Comparison of ENCODE assay signal across 15 cellular contexts in the genomic region with DNA sequence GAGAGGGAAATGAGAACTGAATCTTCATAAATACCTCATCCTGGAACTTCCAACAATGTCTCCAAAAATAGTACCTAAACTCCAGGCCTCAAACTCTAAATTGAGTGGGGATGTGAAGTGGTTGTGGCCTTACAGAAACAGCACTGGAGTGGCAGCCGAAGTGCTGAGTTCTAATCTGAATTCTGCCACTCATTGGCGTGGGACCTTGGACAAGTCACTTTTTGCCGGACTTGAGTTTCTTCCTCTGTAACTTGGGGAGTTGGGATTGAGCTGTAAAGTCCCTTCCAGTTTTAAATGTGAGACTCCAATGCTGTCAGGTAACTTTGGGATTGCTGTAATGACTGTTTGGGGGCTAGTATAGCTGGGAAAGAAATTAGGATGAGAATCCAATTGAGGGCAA. TPM values are rescaled to one million over a fixed set of nuclear protein-coding genes. Genes with fewer than 3 reads are reported as not detected.
DNase-seq lines count a peak whose midpoint lies in the region; ATAC-seq and TF ChIP-seq lines count a peak whose summit lies in the region.
"Had no signal": no experiment of that assay in that cellular context is flagged by ENCODE, and none has a peak within 500 bp of the region (broad histone marks: within the 10 kb centered on the region; RNA-seq: fewer than 3 reads in every experiment).

No MANE protein-coding gene starts in this region.

- peak overlapping the region in 1 of 8 donors; percentile 1 for H3K4me3 Mint-ChIP-seq in CD4-positive, alpha-beta memory T cell
- no peak overlapping the region for H3K4me3 Mint-ChIP-seq in activated T-helper 17 cell treated with anti-CD3 and anti-CD28 coated beads, Interleukin-2, amount 50 U/mL, for 72 hours
- H3K4me3 Mint-ChIP-seq in naive thymus-derived CD4-positive, alpha-beta T cell, result peak overlapping the region in 6 of 10 donors; percentile 2 to 78 (median 36)
- H3K4me3 Mint-ChIP-seq: brain had no signal

- H3K9me3 Mint-ChIP-seq in CD4-positive, alpha-beta memory T cell, result no peaks in the 10 kb centered on the region
- H3K9me3 Mint-ChIP-seq in activated T-helper 17 cell treated with anti-CD3 and anti-CD28 coated beads, Interleukin-2, amount 50 U/mL, for 72 hours, result peaks cover 3% of the 10 kb centered on the region
- H3K9me3 Mint-ChIP-seq in naive thymus-derived CD4-positive, alpha-beta T cell, result peaks cover 0 to 2% (median 0%) of the 10 kb centered on the region in 11 donors
- H3K9me3 Mint-ChIP-seq: brain had no signal

- peak overlapping the region; percentile 53 for H3K27ac ChIP-seq in 22Rv1
- H3K27ac ChIP-seq in CD4-positive, alpha-beta memory T cell (ENCODE audit: low read depth, low read length), result no peak overlapping the region
- H3K27ac ChIP-seq in naive thymus-derived CD4-positive, alpha-beta T cell (ENCODE audit: low read depth, low read length), result no peak overlapping the region

- intact Hi-C loops in CD4-positive, alpha-beta memory T cell (cut with micrococcal nuclease), result no loop called here
- intact Hi-C loops in naive thymus-derived CD4-positive, alpha-beta T cell (cut with micrococcal nuclease), result loop anchor here in 1 of 2 donors (10.0 kb wide), 1 partner anchor 364 kb away; no protein-coding TSS in a partner anchor

- no peaks in the 10 kb centered on the region for H3K27me3 ChIP-seq in CD4-positive, alpha-beta memory T cell (ENCODE audit: insufficient read depth, low read length)
- no peaks in the 10 kb centered on the region for H3K27me3 ChIP-seq in naive thymus-derived CD4-positive, alpha-beta T cell (ENCODE audit: control insufficient read depth in 2 of 2, insufficient read depth in 2 of 2, low read length in 2 of 2)
- H3K27me3 ChIP-seq: pancreas had no signal

- peaks cover 39 to 66% (median 53%) of the 10 kb centered on the region in 4 donors for H3K4me1 Mint-ChIP-seq in CD4-positive, alpha-beta memory T cell
- peaks cover 41% of the 10 kb centered on the region for H3K4me1 Mint-ChIP-seq in activated T-helper 17 cell treated with anti-CD3 and anti-CD28 coated beads, Interleukin-2, amount 50 U/mL, for 72 hours
- H3K4me1 Mint-ChIP-seq in naive thymus-derived CD4-positive, alpha-beta T cell, result peaks cover 48 to 82% (median 76%) of the 10 kb centered on the region in 7 donors

- H3K27ac Mint-ChIP-seq in CD4-positive, alpha-beta memory T cell, result peak overlapping the region in 5 of 7 donors; percentile 14 to 84 (median 65)
- H3K27ac Mint-ChIP-seq in activated T-helper 17 cell treated with anti-CD3 and anti-CD28 coated beads, Interleukin-2, amount 50 U/mL, for 72 hours, result peak overlapping the region; percentile 84
- H3K27ac Mint-ChIP-seq in naive thymus-derived CD4-positive, alpha-beta T cell, result peak overlapping the region; percentile 48 to 93 (median 89)

- no peaks in the 10 kb centered on the region for H3K27me3 Mint-ChIP-seq in CD4-positive, alpha-beta memory T cell
- H3K27me3 Mint-ChIP-seq in activated T-helper 17 cell treated with anti-CD3 and anti-CD28 coated beads, Interleukin-2, amount 50 U/mL, for 72 hours, result no peaks in the 10 kb centered on the region
- H3K27me3 Mint-ChIP-seq in naive thymus-derived CD4-positive, alpha-beta T cell, result no peaks in the 10 kb centered on the region
- H3K27me3 Mint-ChIP-seq: brain had no signal

- no peak for DNase-seq in CD4-positive, alpha-beta memory T cell
- DNase-seq in naive thymus-derived CD4-positive, alpha-beta T cell, result no peak
- DNase-seq in NCI-H1436 (lab: John Stamatoyannopoulos, UW), result no peak
- DNase-seq in retina, result no peak
- DNase-seq in left lobe of liver (ENCODE audit: low spot score), result no peak
- DNase-seq: activated T-cell treated with anti-CD3 and anti-CD28 coated beads, Interleukin-2, amount 50 U/mL, for 48 hours; effector CD4-positive, alpha-beta T cell; foreskin fibroblast; mesendoderm; NCI-H1105 had no signal

- peaks cover 65% of the 10 kb centered on the region for H3K4me1 ChIP-seq in CD4-positive, alpha-beta memory T cell (ENCODE audit: insufficient read depth, low read length)
- H3K4me1 ChIP-seq in naive thymus-derived CD4-positive, alpha-beta T cell (ENCODE audit: control insufficient read depth in 2 of 2, insufficient read depth in 2 of 2, low read length in 2 of 2), result peaks cover 53 to 58% of the 10 kb centered on the region in 2 donors

- POLR2A ChIA-PET in CD4-positive, alpha-beta memory T cell (lab: Charles Lee; ENCODE audit: partially characterized antibody), result interaction anchor here (1.3 to 4.1 kb wide), 7 partner anchors 11 to 260 kb away, joined by 3 to 63 read pairs (median 10); a partner anchor contains a TSS
- POLR2A ChIA-PET in naive thymus-derived CD4-positive, alpha-beta T cell (lab: Charles Lee), result interaction anchor here (0.6 to 3.7 kb wide), 8 partner anchors 10 to 355 kb away, joined by 3 to 22 read pairs (median 5); a partner anchor contains a TSS

- TF ChIP-seq CTCF in 22Rv1 (IDR thresholded peaks at IDR 0.05), result no peak

- peaks cover 0 to 1% of the 10 kb centered on the region in 2 donors for H3K36me3 Mint-ChIP-seq in CD4-positive, alpha-beta memory T cell
- no peaks in the 10 kb centered on the region for H3K36me3 Mint-ChIP-seq in activated T-helper 17 cell treated with anti-CD3 and anti-CD28 coated beads, Interleukin-2, amount 50 U/mL, for 72 hours (ENCODE audit: low read depth)
- peaks cover 0 to 22% (median 3%) of the 10 kb centered on the region in 5 donors for H3K36me3 Mint-ChIP-seq in naive thymus-derived CD4-positive, alpha-beta T cell
- H3K36me3 Mint-ChIP-seq: brain had no signal

- CTCF ChIA-PET in CD4-positive, alpha-beta memory T cell (lab: Charles Lee; ENCODE audit: partially characterized antibody), result interaction anchor here (1.4 to 6.4 kb wide), 7 partner anchors 10 to 261 kb away, joined by 3 to 178 read pairs (median 22); a partner anchor contains a TSS
- CTCF ChIA-PET in naive thymus-derived CD4-positive, alpha-beta T cell (lab: Charles Lee), result interaction anchor here (0.9 to 5.3 kb wide), 5 partner anchors 11 to 230 kb away, joined by 3 to 69 read pairs (median 4); a partner anchor contains a TSS

- no peak overlapping the region for H3K4me3 ChIP-seq in CD4-positive, alpha-beta memory T cell (ENCODE audit: low read length in 2 of 2)
- H3K4me3 ChIP-seq in naive thymus-derived CD4-positive, alpha-beta T cell (ENCODE audit: low read length), result no peak overlapping the region
- H3K4me3 ChIP-seq: pancreas had no signal

- no peaks in the 10 kb centered on the region for H3K36me3 ChIP-seq in CD4-positive, alpha-beta memory T cell (ENCODE audit: insufficient read depth, low read length)
- no peaks in the 10 kb centered on the region for H3K36me3 ChIP-seq in naive thymus-derived CD4-positive, alpha-beta T cell (ENCODE audit: control insufficient read depth in 2 of 3, insufficient read depth in 3 of 3, low read length in 3 of 3)
- H3K36me3 ChIP-seq: pancreas had no signal

- ATAC-seq in activated T-helper 17 cell treated with anti-CD3 and anti-CD28 coated beads, Interleukin-2, amount 50 U/mL, for 72 hours (replicated peaks), result no peak
- ATAC-seq in naive thymus-derived CD4-positive, alpha-beta T cell, result no peak
- no peak for ATAC-seq in esophagus mucosa
- no peak for ATAC-seq in left lobe of liver
- ATAC-seq: pancreas had no signal

- no peaks in the 10 kb centered on the region for H3K9me3 ChIP-seq in CD4-positive, alpha-beta memory T cell (ENCODE audit: control insufficient read depth in 1 of 2, low read length in 2 of 2)
- no peaks in the 10 kb centered on the region for H3K9me3 ChIP-seq in naive thymus-derived CD4-positive, alpha-beta T cell (ENCODE audit: control insufficient read depth in 2 of 3, low read length in 3 of 3)
- H3K9me3 ChIP-seq: pancreas had no signal

RNA-seq across cellular contexts. Expression of a gene that starts 10.1 kb away (rescaled TPM):
- total RNA-seq in CD4-positive, alpha-beta memory T cell, result 100 to 1,000 TPM; 118 to 120 TPM
- 1,000 to 10,000 TPM in 1 of 2 donors, 100 to 1,000 TPM in 1; 773 to 1,035 TPM for polyA plus RNA-seq in CD4-positive, alpha-beta memory T cell
- total RNA-seq in activated T-helper 17 cell treated with anti-CD3 and anti-CD28 coated beads, Interleukin-2, amount 50 U/mL, for 72 hours, result 100 to 1,000 TPM; 121 to 140 TPM
- total RNA-seq in naive thymus-derived CD4-positive, alpha-beta T cell, result 100 to 1,000 TPM in 4 of 5 experiments, 10 to 100 TPM in 1; 92.1 to 157 (median 111) TPM
- 100 to 1,000 TPM; 787 to 963 TPM for polyA plus RNA-seq in naive thymus-derived CD4-positive, alpha-beta T cell
- 99.7 TPM for total RNA-seq in esophagus mucosa
- total RNA-seq in left lobe of liver, result 56.8 TPM

RNA-seq across cellular contexts. Expression of a gene that starts 59.6 kb away (rescaled TPM):
- 10 to 100 TPM; 13.3 to 13.7 TPM for total RNA-seq in CD4-positive, alpha-beta memory T cell
- polyA plus RNA-seq in CD4-positive, alpha-beta memory T cell, result under 1 TPM; 0.55 to 0.99 TPM
- 10 to 100 TPM in 1 of 2 donors, 1 to 10 TPM in 1; 3.2 to 19.3 TPM for total RNA-seq in activated T-helper 17 cell treated with anti-CD3 and anti-CD28 coated beads, Interleukin-2, amount 50 U/mL, for 72 hours
- total RNA-seq in naive thymus-derived CD4-positive, alpha-beta T cell, result 10 to 100 TPM in 4 of 5 experiments, 1 to 10 TPM in 1; 7.7 to 31.1 (median 19.6) TPM
- polyA plus RNA-seq in naive thymus-derived CD4-positive, alpha-beta T cell, result 1 to 10 TPM; 1.5 to 2.9 TPM
- 1.5 TPM for total RNA-seq in esophagus mucosa
- total RNA-seq in left lobe of liver, result 3.3 TPM
